ENCODE assay signal across 19 cellular contexts in genomic region chr10:35007858-35008301, GRCh38.
DNase-seq lines count a peak whose midpoint lies in the region; ATAC-seq and TF ChIP-seq lines count a peak whose summit lies in the region.
"Had no signal": no experiment of that assay in that cellular context is flagged by ENCODE, and none has a peak within 500 bp of the region (broad histone marks: within the 10 kb centered on the region; RNA-seq: fewer than 3 reads in every experiment).

No MANE protein-coding gene starts in this region.

- H3K27ac Mint-ChIP-seq in naive thymus-derived CD8-positive, alpha-beta T cell = peak overlapping the region in 1 of 10 donors; percentile 65
- H3K27ac Mint-ChIP-seq: mesothelial cell of epicardium; T-helper 2 cell treated with Interferon-gamma antibody and Interleukin-4, amounts not matched to agents 5 μg/mL and 100 μg/mL, for 36 hours had no signal

- H3K18ac ChIP-seq in trophoblast cell (ENCODE audit: low read length) = no peak overlapping the region

- H3K4me3 ChIP-seq in PC-3 (ENCODE audit: low read length) = peak overlapping the region; percentile 1; the same call in 1 of the 2 replicates
- no peak overlapping the region for H3K4me3 ChIP-seq in trophoblast cell (ENCODE audit: low read depth, low read length)
- H3K4me3 ChIP-seq in MM.1S (ENCODE audit: low read length) = no peak overlapping the region
- H3K4me3 ChIP-seq: ascending aorta, coronary artery, SJSA1 had no signal

- CTCF ChIA-PET in PC-3 (lab: Charles Lee) = interaction anchor here (0.6 to 3.9 kb wide), 4 partner anchors 11 to 33 kb away, joined by 3 to 38 read pairs (median 5); no protein-coding TSS in a partner anchor

- H3F3A ChIP-seq in PC-3 (ENCODE audit: low read length, unreplicated experiment) = peaks cover 22% of the 10 kb centered on the region
- no peaks in the 10 kb centered on the region for H3F3A ChIP-seq in MM.1S (ENCODE audit: insufficient read depth, low read length)

- peak overlapping the region; percentile 82 for H3K27ac ChIP-seq in PC-3 (ENCODE audit: low read length)
- peak overlapping the region; percentile 95 for H3K27ac ChIP-seq in epithelial cell of prostate
- H3K27ac ChIP-seq in trophoblast cell (ENCODE audit: low read depth, low read length) = no peak overlapping the region
- H3K27ac ChIP-seq in MM.1S (ENCODE audit: low read length) = no peak overlapping the region
- H3K27ac ChIP-seq: ascending aorta, coronary artery, SJSA1 had no signal

- H2AK5ac ChIP-seq in trophoblast cell (ENCODE audit: low read length) = no peak overlapping the region

- H3K4ac ChIP-seq in trophoblast cell (ENCODE audit: low read depth, low read length) = no peak overlapping the region

- no peak overlapping the region for H4K12ac ChIP-seq in trophoblast cell (ENCODE audit: low read depth, low read length)

- H3K79me1 ChIP-seq in trophoblast cell (ENCODE audit: low read length) = no peaks in the 10 kb centered on the region

- H3K14ac ChIP-seq in trophoblast cell (ENCODE audit: low read length) = no peak overlapping the region

- H3K79me2 ChIP-seq in PC-3 (ENCODE audit: low read length) = no peaks in the 10 kb centered on the region; the same call in 1 of the 2 replicates
- no peaks in the 10 kb centered on the region for H3K79me2 ChIP-seq in trophoblast cell (ENCODE audit: control insufficient read depth, insufficient read depth, low read length, poor library complexity)
- no peaks in the 10 kb centered on the region for H3K79me2 ChIP-seq in MM.1S (ENCODE audit: low read length)

- H3K9me3 ChIP-seq in PC-3 (ENCODE audit: low read length) (no peaks in the 10 kb centered on the region), trophoblast cell (ENCODE audit: insufficient read depth, low read depth, low read length) (no peaks in the 10 kb centered on the region), MM.1S (replicated peaks; ENCODE audit: insufficient read depth, low read length) (no peaks in the 10 kb centered on the region)
- H3K9me3 ChIP-seq: ascending aorta, SJSA1 had no signal

- H3K27me3 ChIP-seq in PC-3 (ENCODE audit: low read length) (no peaks in the 10 kb centered on the region), trophoblast cell (ENCODE audit: insufficient read depth, low read length) (no peaks in the 10 kb centered on the region), MM.1S (replicated peaks; ENCODE audit: insufficient read depth, low read length) (no peaks in the 10 kb centered on the region)
- H3K27me3 ChIP-seq: ascending aorta, SJSA1 had no signal

- intact Hi-C loops in PC-3 (cut with micrococcal nuclease) = loop anchor here (1.0 to 10.0 kb wide), 6 partner anchors 8 to 1673 kb away; partner anchors contain the start of gene NRP1

- H3K4me1 ChIP-seq in PC-3 (ENCODE audit: insufficient read depth, low read length) = peaks cover 69% of the 10 kb centered on the region
- peaks cover 2% of the 10 kb centered on the region in 2 experiments for H3K4me1 ChIP-seq in trophoblast cell (ENCODE audit: control insufficient read depth in 1 of 2, insufficient read depth in 2 of 2, low read length in 2 of 2)
- H3K4me1 ChIP-seq in MM.1S (ENCODE audit: low read length) = no peaks in the 10 kb centered on the region
- H3K4me1 ChIP-seq: ascending aorta had no signal

- H4K20me1 ChIP-seq in PC-3 (ENCODE audit: low read length) (no peaks in the 10 kb centered on the region), MM.1S (ENCODE audit: insufficient read depth, low read length) (no peaks in the 10 kb centered on the region)

- H3K36me3 ChIP-seq in PC-3 (ENCODE audit: low read depth, low read length) (peaks cover 28% of the 10 kb centered on the region), trophoblast cell (ENCODE audit: control insufficient read depth in 1 of 2, insufficient read depth in 2 of 2, low read length in 2 of 2) (peaks cover 7 to 9% of the 10 kb centered on the region in 2 experiments), MM.1S (replicated peaks; ENCODE audit: insufficient read depth, low read length) (no peaks in the 10 kb centered on the region; the same call in 1 of the 2 replicates)

- TF ChIP-seq CTCF in PC-3 (conservative IDR thresholded peaks at IDR 0.05; ENCODE audit: low read depth, low read length) (peak; percentile 39; the same call in 1 of the 2 replicates), MM.1S (IDR thresholded peaks at IDR 0.05; ENCODE audit: low read length) (no peak)

- no CpG with 5 or more reads among the region's 4 CpGs for WGBS in trophoblast cell (ENCODE audit: extremely low coverage, insufficient coverage, insufficient read length)

- H3K9ac ChIP-seq in PC-3 (ENCODE audit: low read length) = peak overlapping the region; percentile 49
- H3K9ac ChIP-seq in trophoblast cell (ENCODE audit: low read length) = no peak overlapping the region
- H3K9ac ChIP-seq in MM.1S (ENCODE audit: low read length) = no peak overlapping the region

- H2AFZ ChIP-seq in PC-3 (ENCODE audit: low read length) (peak overlapping the region; percentile 8), trophoblast cell (ENCODE audit: insufficient read depth, low read length, poor library complexity) (no peak overlapping the region), MM.1S (ENCODE audit: low read length) (no peak overlapping the region)

- peaks cover 0 to 1% (median 0%) of the 10 kb centered on the region in 4 donors for H3K4me1 Mint-ChIP-seq in naive thymus-derived CD8-positive, alpha-beta T cell

- H2BK5ac ChIP-seq in trophoblast cell (ENCODE audit: low read depth, low read length, poor library complexity) = no peak overlapping the region

- no peak overlapping the region for H4K91ac ChIP-seq in trophoblast cell (ENCODE audit: low read depth, low read length)

- H3K9me2 ChIP-seq in PC-3 (replicated peaks; ENCODE audit: low read length) = no peaks in the 10 kb centered on the region
- H3K9me2 ChIP-seq in MM.1S (replicated peaks; ENCODE audit: insufficient read depth, low read length) = no peaks in the 10 kb centered on the region

- no TSS peak for BruUV-seq in PC-3 (replicated peaks; lab: Mats Ljungman, UMichigan)

- peak; percentile 27 for DNase-seq in EH (ENCODE audit: low read depth)
- peak; percentile 96 for DNase-seq in PC-3
- DNase-seq in epithelial cell of prostate (ENCODE audit: low read depth, low spot score) = no peak
- DNase-seq in trophoblast cell = peak; percentile 33 to 50
- no peak for DNase-seq in naive thymus-derived CD8-positive, alpha-beta T cell
- DNase-seq in MM.1S = no peak
- no peak for DNase-seq in COLO668 (lab: John Stamatoyannopoulos, UW; ENCODE audit: unreplicated experiment)
- DNase-seq in NCI-H2081 treated with DMSO at 0.1 percent for 48 hours (lab: John Stamatoyannopoulos, UW) = no peak
- DNase-seq: activated CD8-positive, alpha-beta memory T cell treated with anti-CD3 and anti-CD28 coated beads, Interleukin-2, amount 50 U/mL, for 4 hours; Karpas-422; kidney; NCI-H146; NCI-H446; nucleus accumbens had no signal

- peak; percentile 50 for ATAC-seq in PC-3
- no peak for ATAC-seq in naive thymus-derived CD8-positive, alpha-beta T cell

- POLR2A ChIA-PET in PC-3 (lab: Charles Lee; ENCODE audit: unreplicated experiment) = interaction anchor here (0.5 to 1.0 kb wide), 6 partner anchors 11 to 1311 kb away, joined by 3 to 5 read pairs (median 4); no protein-coding TSS in a partner anchor
- POLR2A ChIA-PET in naive thymus-derived CD8-positive, alpha-beta T cell (lab: Charles Lee) = no interaction called here

- H3K4me2 ChIP-seq in PC-3 (ENCODE audit: low read length) (peak overlapping the region; percentile 52), trophoblast cell (ENCODE audit: low read length) (no peak overlapping the region), MM.1S (ENCODE audit: low read depth, low read length) (no peak overlapping the region)

- H2BK120ac ChIP-seq in trophoblast cell (ENCODE audit: insufficient read depth, low read length, poor library complexity) = no peak overlapping the region

- no peaks in the 10 kb centered on the region for H3K9me3 Mint-ChIP-seq in naive thymus-derived CD8-positive, alpha-beta T cell
- H3K9me3 Mint-ChIP-seq: mesothelial cell of epicardium; T-helper 2 cell treated with Interferon-gamma antibody and Interleukin-4, amounts not matched to agents 5 μg/mL and 100 μg/mL, for 36 hours had no signal

- no peaks in the 10 kb centered on the region for H3K27me3 Mint-ChIP-seq in naive thymus-derived CD8-positive, alpha-beta T cell

- H3K36me3 Mint-ChIP-seq in naive thymus-derived CD8-positive, alpha-beta T cell = peaks cover 0 to 59% (median 27%) of the 10 kb centered on the region in 3 donors

- no peak overlapping the region for H2BK12ac ChIP-seq in trophoblast cell (ENCODE audit: low read length)

- no peak overlapping the region for H4K8ac ChIP-seq in trophoblast cell (ENCODE audit: low read depth, low read length)

- no peak overlapping the region for H3K4me3 Mint-ChIP-seq in naive thymus-derived CD8-positive, alpha-beta T cell
- H3K4me3 Mint-ChIP-seq: mesothelial cell of epicardium; T-helper 2 cell treated with Interferon-gamma antibody and Interleukin-4, amounts not matched to agents 5 μg/mL and 100 μg/mL, for 36 hours had no signal

- H3K23ac ChIP-seq in trophoblast cell (ENCODE audit: low read length) = no peak overlapping the region

Comparison
In these comparisons a context has a peak if more than half of its experiments do, and no peak if none do; other contexts are left out.
1. DNase-seq: peak in EH (single experiment), PC-3 (single experiment) and trophoblast cell (2 of 2); none in epithelial cell of prostate (single experiment), naive thymus-derived CD8-positive, alpha-beta T cell (0 of 10), MM.1S (single experiment), COLO668 (single experiment) and NCI-H2081 treated with DMSO at 0.1 percent for 48 hours (single experiment).
2. H3K27ac ChIP-seq: peak in PC-3 (single experiment) and epithelial cell of prostate (single experiment); none in trophoblast cell (single experiment) and MM.1S (single experiment).